In genomic region chr12:65517656-65518210, GRCh38 we compare ENCODE assay signal across 34 cellular contexts.
"Had no signal": no experiment of that assay in that cellular context is flagged by ENCODE, and none has a peak within 500 bp of the region (broad histone marks: within the 10 kb centered on the region; RNA-seq: fewer than 3 reads in every experiment).

No MANE protein-coding gene starts in this region.

- H3K27me3 Mint-ChIP-seq: activated B cell treated with CpG ODN at 0.5 μM for 24 hours; activated CD8-positive, alpha-beta T cell treated with anti-CD3 and anti-CD28 coated beads for 36 hours; dendritic cell treated with granulocyte-macrophage colony-stimulating factor and Interleukin-4, amounts not matched to agents 40 ng/mL and 50 ng/mL, for 4 days; T-helper 17 cell had no signal

- DNase-seq: activated B cell treated with CpG ODN at 0.5 μM for 24 hours; activated CD4-positive, alpha-beta T cell treated with anti-CD3 and anti-CD28 coated beads for 48 hours; activated CD4-positive, alpha-beta T cell treated with anti-CD3 and anti-CD28 coated beads, Interleukin-2, amount 50 U/mL, for 1 hour; activated CD4-positive, alpha-beta T cell treated with anti-CD3 and anti-CD28 coated beads, Interleukin-2, amount 50 U/mL, for 48 hours; activated CD8-positive, alpha-beta memory T cell treated with anti-CD3 and anti-CD28 coated beads for 24 hours; activated CD8-positive, alpha-beta T cell treated with anti-CD3 and anti-CD28 coated beads for 36 hours; activated effector memory CD4-positive, alpha-beta T cell treated with anti-CD3 and anti-CD28 coated beads, Interleukin-2, amount 50 U/mL, for 16 hours; activated naive CD4-positive, alpha-beta T cell treated with anti-CD3 and anti-CD28 coated beads for 36 hours; activated naive CD8-positive, alpha-beta T cell treated with anti-CD3 and anti-CD28 coated beads, Interleukin-2, amount 10 ng/mL, durations not matched to agents 7 days and 5 days; activated T-cell treated with anti-CD3 and anti-CD28 coated beads, Interleukin-2, amount 50 U/mL, for 4 hours; central memory CD4-positive, alpha-beta T cell; dorsolateral prefrontal cortex; effector memory CD8-positive, alpha-beta T cell; erythroblast; foreskin keratinocyte; gastrocnemius medialis; glutamatergic neuron; heart left ventricle; T-helper 1 cell; T-helper 17 cell; T1000; WERI-Rb-1 had no signal

- H3K9me3 ChIP-seq: ascending aorta, breast epithelium, esophagus muscularis mucosa, gastrocnemius medialis, heart left ventricle had no signal

- H3K9me3 Mint-ChIP-seq: activated B cell treated with CpG ODN at 0.5 μM for 24 hours; activated CD8-positive, alpha-beta T cell treated with anti-CD3 and anti-CD28 coated beads for 36 hours; activated naive CD4-positive, alpha-beta T cell treated with anti-CD3 and anti-CD28 coated beads for 36 hours; activated naive CD4-positive, alpha-beta T cell treated with anti-CD3 and anti-CD28 coated beads, Interleukin-2, amount 50 U/mL, for 24 hours; activated naive CD8-positive, alpha-beta T cell treated with anti-CD3 and anti-CD28 coated beads, Interleukin-2, amount 10 ng/mL, durations not matched to agents 7 days and 5 days; activated T-cell treated with anti-CD3 and anti-CD28 coated beads, Interleukin-2, amount 50 U/mL, for 4 hours; activated T-helper 1 cell treated with anti-CD3 and anti-CD28 coated beads, Interleukin-12 subunit alpha, Interleukin-12 subunit beta, Interleukin-2, Interleukin-4 antibody, amounts not matched to agents 30 ng/mL and 10 ng/mL and 1 ng/mL, durations not matched to agents 14 hours and 24 hours and 36 hours; activated T-helper 2 cell treated with anti-CD3 and anti-CD28 coated beads, Interferon-gamma antibody, Interleukin-2, Interleukin-4, amounts not matched to agents 10 μg/mL and 5 μg/mL and 100 μg/mL, durations not matched to agents 14 hours and 24 hours and 36 hours; dendritic cell treated with granulocyte-macrophage colony-stimulating factor and Interleukin-4, amounts not matched to agents 40 ng/mL and 50 ng/mL, for 4 days; effector memory CD8-positive, alpha-beta T cell; T-helper 2 cell treated with Interferon-gamma antibody and Interleukin-4, amounts not matched to agents 5 μg/mL and 100 μg/mL, for 36 hours had no signal

- H3K4me1 ChIP-seq: ascending aorta, breast epithelium, esophagus muscularis mucosa, foreskin keratinocyte, gastrocnemius medialis, heart left ventricle had no signal

- ATAC-seq: activated CD4-positive, CD25-positive, alpha-beta regulatory T cell treated with anti-CD3 and anti-CD28 coated beads, Interleukin-2, amount 50 U/mL, for 24 hours; activated CD8-positive, alpha-beta T cell treated with anti-CD3 and anti-CD28 coated beads for 36 hours; activated T-cell treated with anti-CD3 and anti-CD28 coated beads, Interleukin-2, amount 50 U/mL, for 4 hours; effector memory CD8-positive, alpha-beta T cell; foreskin keratinocyte; gastrocnemius medialis; heart left ventricle; T-helper 17 cell had no signal

- H3K36me3 Mint-ChIP-seq: activated naive CD4-positive, alpha-beta T cell treated with anti-CD3 and anti-CD28 coated beads, Interleukin-2, amount 50 U/mL, for 24 hours; activated naive CD8-positive, alpha-beta T cell treated with anti-CD3 and anti-CD28 coated beads, Interleukin-2, amount 10 ng/mL, durations not matched to agents 7 days and 5 days; brain had no signal

- H3K27me3 ChIP-seq: ascending aorta, breast epithelium, cardiac muscle cell, dorsolateral prefrontal cortex, esophagus muscularis mucosa, foreskin keratinocyte, gastrocnemius medialis, heart left ventricle had no signal

- H3K4me1 Mint-ChIP-seq: activated B cell treated with CpG ODN at 0.5 μM for 24 hours; activated naive CD4-positive, alpha-beta T cell treated with anti-CD3 and anti-CD28 coated beads, Interleukin-2, amount 50 U/mL, for 24 hours; activated naive CD8-positive, alpha-beta T cell treated with anti-CD3 and anti-CD28 coated beads, Interleukin-2, amount 10 ng/mL, durations not matched to agents 7 days and 5 days; brain; T-helper 17 cell had no signal

- H3K4me3 ChIP-seq: ascending aorta, breast epithelium, cardiac muscle cell, coronary artery, dorsolateral prefrontal cortex, esophagus muscularis mucosa, gastrocnemius medialis, heart left ventricle had no signal

- H3K36me3 ChIP-seq: ascending aorta, breast epithelium, cardiac muscle cell, esophagus muscularis mucosa, gastrocnemius medialis, heart left ventricle, WERI-Rb-1 had no signal

- H3K27ac ChIP-seq: ascending aorta, breast epithelium, cardiac muscle cell, coronary artery, dorsolateral prefrontal cortex, esophagus muscularis mucosa, foreskin keratinocyte, gastrocnemius medialis, heart left ventricle, WERI-Rb-1 had no signal

- H3K4me3 Mint-ChIP-seq: activated B cell treated with CpG ODN at 0.5 μM for 24 hours; activated CD8-positive, alpha-beta T cell treated with anti-CD3 and anti-CD28 coated beads for 36 hours; activated naive CD4-positive, alpha-beta T cell treated with anti-CD3 and anti-CD28 coated beads for 36 hours; activated naive CD4-positive, alpha-beta T cell treated with anti-CD3 and anti-CD28 coated beads, Interleukin-2, amount 50 U/mL, for 24 hours; activated naive CD8-positive, alpha-beta T cell treated with anti-CD3 and anti-CD28 coated beads, Interleukin-2, amount 10 ng/mL, durations not matched to agents 7 days and 5 days; activated T-cell treated with anti-CD3 and anti-CD28 coated beads, Interleukin-2, amount 50 U/mL, for 4 hours; activated T-helper 1 cell treated with anti-CD3 and anti-CD28 coated beads, Interleukin-12 subunit alpha, Interleukin-12 subunit beta, Interleukin-2, Interleukin-4 antibody, amounts not matched to agents 30 ng/mL and 10 ng/mL and 1 ng/mL, durations not matched to agents 14 hours and 24 hours and 36 hours; dendritic cell treated with granulocyte-macrophage colony-stimulating factor and Interleukin-4, amounts not matched to agents 40 ng/mL and 50 ng/mL, for 4 days; effector memory CD8-positive, alpha-beta T cell; T-helper 17 cell; T-helper 2 cell treated with Interferon-gamma antibody and Interleukin-4, amounts not matched to agents 5 μg/mL and 100 μg/mL, for 36 hours had no signal

- H3K27ac Mint-ChIP-seq: activated B cell treated with CpG ODN at 0.5 μM for 24 hours; activated CD8-positive, alpha-beta T cell treated with anti-CD3 and anti-CD28 coated beads for 36 hours; activated naive CD4-positive, alpha-beta T cell treated with anti-CD3 and anti-CD28 coated beads for 36 hours; activated naive CD4-positive, alpha-beta T cell treated with anti-CD3 and anti-CD28 coated beads, Interleukin-2, amount 50 U/mL, for 24 hours; activated naive CD8-positive, alpha-beta T cell treated with anti-CD3 and anti-CD28 coated beads, Interleukin-2, amount 10 ng/mL, durations not matched to agents 7 days and 5 days; activated T-helper 1 cell treated with anti-CD3 and anti-CD28 coated beads, Interleukin-12 subunit alpha, Interleukin-12 subunit beta, Interleukin-2, Interleukin-4 antibody, amounts not matched to agents 30 ng/mL and 10 ng/mL and 1 ng/mL, durations not matched to agents 14 hours and 24 hours and 36 hours; activated T-helper 2 cell treated with anti-CD3 and anti-CD28 coated beads, Interferon-gamma antibody, Interleukin-2, Interleukin-4, amounts not matched to agents 10 μg/mL and 5 μg/mL and 100 μg/mL, durations not matched to agents 14 hours and 24 hours and 36 hours; brain; dendritic cell treated with granulocyte-macrophage colony-stimulating factor and Interleukin-4, amounts not matched to agents 40 ng/mL and 50 ng/mL, for 4 days; effector memory CD8-positive, alpha-beta T cell; T-helper 17 cell; T-helper 2 cell treated with Interferon-gamma antibody and Interleukin-4, amounts not matched to agents 5 μg/mL and 100 μg/mL, for 36 hours had no signal
